ENCODE assay signal across 8 cellular contexts in genomic region chr11:82901165-82901938, GRCh38. TPM values are rescaled to one million over a fixed set of nuclear protein-coding genes. Genes with fewer than 3 reads are reported as not detected.
DNase-seq lines count a peak whose midpoint lies in the region; ATAC-seq and TF ChIP-seq lines count a peak whose summit lies in the region.

Gene DDIAS, plus strand, starts transcription at chr11:82901736. Its CDS starts 13,003 bp downstream, at chr11:82914739.

- CTCF ChIA-PET in PC-9 (lab: Charles Lee) = interaction anchor here (0.7 to 1.4 kb wide), 4 partner anchors 34 to 385 kb away, joined by 3 to 8 read pairs (median 6); partner anchors contain the start of gene CCDC90B

- no peaks in the 10 kb centered on the region for H3K27me3 ChIP-seq in PC-9 (ENCODE audit: insufficient read depth, low read depth)

- POLR2A ChIA-PET in PC-9 (lab: Charles Lee; ENCODE audit: unreplicated experiment) = interaction anchor here (0.5 to 1.2 kb wide), 7 partner anchors 34 to 693 kb away, joined by 3 to 22 read pairs (median 5); partner anchors contain the start of genes CCDC90B and PCF11

- peaks cover 9% of the 10 kb centered on the region; the same call in 1 of the 2 replicates for H3F3A ChIP-seq in PC-9 (ENCODE audit: insufficient read depth, low read depth)

- DNase-seq in DMS 273 treated with DMSO at 0.1 percent for 48 hours (lab: John Stamatoyannopoulos, UW) = peak; percentile 89
- peak; percentile 90 to 99 for DNase-seq in PC-9
- peak; percentile 85 for DNase-seq in activated T-cell treated with anti-CD3 and anti-CD28 coated beads, Interleukin-2, amount 50 U/mL, for 1 hour
- DNase-seq in epithelial cell of proximal tubule (ENCODE audit: low read depth) = peak; percentile 92
- DNase-seq in mucosa of gallbladder (ENCODE audit: low spot score) = peak; percentile 97
- DNase-seq in stimulated activated CD8-positive, alpha-beta memory T cell treated with anti-CD3 and anti-CD28 coated beads, Interleukin-4, amount 100 ng/mL, for 4 hours (ENCODE audit: low read depth in 2 of 2, low spot score in 1 of 2) = peak; percentile 85 to 86

- H3K9me3 ChIP-seq in PC-9 (ENCODE audit: insufficient read depth, low read depth) = no peaks in the 10 kb centered on the region

- H3K4me3 ChIP-seq in PC-9 (peak within 1 kb of the TSS; percentile 88), epithelial cell of proximal tubule (ENCODE audit: low read depth, low read length) (peak within 1 kb of the TSS; percentile 84)

- intact Hi-C loops in PC-9 (cut with micrococcal nuclease; ENCODE audit: unreplicated experiment) = loop anchor here (1.0 to 2.0 kb wide), 6 partner anchors 35 to 823 kb away; partner anchors contain the start of genes ANKRD42 and PCF11

- no peak for TF ChIP-seq EP300 in Ishikawa (IDR thresholded peaks at IDR 0.05; ENCODE audit: borderline replicate concordance)

- peak within 1 kb of the TSS; percentile 98 for H2AFZ ChIP-seq in PC-9

- H3K4me1 ChIP-seq in PC-9 (replicated peaks; ENCODE audit: insufficient read depth) = peaks cover 17% of the 10 kb centered on the region

- no peaks in the 10 kb centered on the region for H4K20me1 ChIP-seq in PC-9 (ENCODE audit: insufficient read depth)

- H3K36me3 ChIP-seq in PC-9 (ENCODE audit: low read depth) = no peaks in the 10 kb centered on the region

- H3K79me2 ChIP-seq in PC-9 (ENCODE audit: low read depth) = peaks cover 38% of the 10 kb centered on the region

- peak within 1 kb of the TSS; percentile 87 for H3K4me2 ChIP-seq in PC-9

- H3K27ac ChIP-seq in PC-9 = peak within 1 kb of the TSS; percentile 31; the same call in 1 of the 2 replicates

- TF ChIP-seq RAD21 in Ishikawa (IDR thresholded peaks at IDR 0.05; ENCODE audit: low read depth) = no peak

- TF ChIP-seq CTCF in PC-9 (conservative IDR thresholded peaks at IDR 0.05) = no peak
- no peak for TF ChIP-seq CTCF in epithelial cell of proximal tubule (conservative IDR thresholded peaks at IDR 0.05; ENCODE audit: low read depth, low read length)

- BruUV-seq in PC-9 (replicated peaks; lab: Mats Ljungman, UMichigan) = no TSS peak

- ATAC-seq in GM21576 (IDR thresholded peaks at IDR 0.05; ENCODE audit: unreplicated experiment) = peak; percentile 67

- no peaks in the 10 kb centered on the region for H3K9me2 ChIP-seq in PC-9 (ENCODE audit: insufficient read depth)

TF ChIP-seq in Ishikawa, 13 proteins besides CTCF, POLR2A, EP300 and RAD21:
- TF ChIP-seq FOXM1 (IDR thresholded peaks at IDR 0.05; ENCODE audit: borderline replicate concordance, low read depth) = no peak; the same call in 1 of the 2 replicates
- TF ChIP-seq YY1 (IDR thresholded peaks at IDR 0.05; ENCODE audit: low read depth) = peak; percentile 34; the same call in 1 of the 2 replicates
- peak; percentile 72 for TF ChIP-seq TAF1 (IDR thresholded peaks at IDR 0.05; ENCODE audit: low read depth)
- TF ChIP-seq EGR1 (IDR thresholded peaks at IDR 0.05) = no peak
- no peak for TF ChIP-seq ZBTB7A (IDR thresholded peaks at IDR 0.05; ENCODE audit: low read depth)
- TF ChIP-seq NFIC (IDR thresholded peaks at IDR 0.05) = no peak
- peak; percentile 93 for TF ChIP-seq MAX (IDR thresholded peaks at IDR 0.05)
- no peak for TF ChIP-seq REST (IDR thresholded peaks at IDR 0.05; ENCODE audit: low read depth)

RNA-seq across cellular contexts. Expression of gene DDIAS, which starts in this region (rescaled TPM):
- total RNA-seq in PC-9 (2021) = 6.1 and 12.4 TPM in 2 replicates
- 7.1 and 14.6 TPM in 2 replicates for total RNA-seq in epithelial cell of proximal tubule
- total RNA-seq in mucosa of gallbladder = 0.78 TPM

Comparison
In these comparisons a context has a peak if more than half of its experiments do, and no peak if none do; other contexts are left out.
1. Peak in every context shown above with its lines: DNase-seq, ATAC-seq, H3K4me3 ChIP-seq and H3K27ac ChIP-seq.
2. Peak in DNase-seq in mucosa of gallbladder; RNA of the gene not detected or under 1 TPM.